Comparison of ENCODE assay signal across 16 cellular contexts in the genomic region with DNA sequence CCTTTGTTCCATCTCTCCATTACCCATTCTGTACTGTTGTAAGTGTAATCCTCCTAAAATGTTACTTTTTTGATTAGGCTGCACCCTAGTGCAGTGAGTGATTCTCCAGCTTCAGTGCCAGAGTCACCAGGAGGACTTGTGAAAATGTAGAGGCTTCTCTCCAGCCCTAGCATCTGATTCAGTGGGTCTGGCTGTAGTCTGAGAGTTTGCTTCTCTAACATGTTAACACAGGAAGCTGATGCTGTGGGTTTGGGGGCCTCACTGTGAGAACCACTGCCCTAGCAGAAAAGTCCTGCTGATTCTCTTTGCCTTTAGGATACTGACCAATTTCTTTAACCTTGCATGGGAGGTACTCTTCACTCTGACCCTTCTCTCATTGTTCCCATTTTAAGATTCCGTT.
"Had no signal": no experiment of that assay in that cellular context is flagged by ENCODE, and none has a peak within 500 bp of the region (broad histone marks: within the 10 kb centered on the region; RNA-seq: fewer than 3 reads in every experiment).

No MANE protein-coding gene starts in this region.

- H3K4me3 Mint-ChIP-seq: mesothelial cell of epicardium had no signal

- DNase-seq: activated CD4-positive, CD25-positive, alpha-beta regulatory T cell; activated gamma-delta T cell treated with Interleukin-2 at 50 U/mL for 16 hours; activated T-cell treated with anti-CD3 and anti-CD28 coated beads, Interleukin-2, amount 50 U/mL, for 1 hour; gastrocnemius medialis; head of caudate nucleus; kidney; retina; T-helper 1 cell; T1000; upper lobe of right lung had no signal

- H3K27ac Mint-ChIP-seq: mesothelial cell of epicardium had no signal

- H3K4me1 Mint-ChIP-seq: mesothelial cell of epicardium had no signal

- H3K9me3 ChIP-seq: ascending aorta, gastrocnemius medialis, thoracic aorta, upper lobe of right lung had no signal

- H3K9me3 Mint-ChIP-seq: mesothelial cell of epicardium had no signal

- ATAC-seq: gastrocnemius medialis, left lobe of liver, SK-N-SH treated with all-trans-retinoic acid at 6 μM for 48 hours, upper lobe of right lung had no signal

- H3K27ac ChIP-seq: ascending aorta, coronary artery, gastrocnemius medialis, thoracic aorta, upper lobe of right lung had no signal
